ENCODE assay signal across 8 cellular contexts in the genomic region with DNA sequence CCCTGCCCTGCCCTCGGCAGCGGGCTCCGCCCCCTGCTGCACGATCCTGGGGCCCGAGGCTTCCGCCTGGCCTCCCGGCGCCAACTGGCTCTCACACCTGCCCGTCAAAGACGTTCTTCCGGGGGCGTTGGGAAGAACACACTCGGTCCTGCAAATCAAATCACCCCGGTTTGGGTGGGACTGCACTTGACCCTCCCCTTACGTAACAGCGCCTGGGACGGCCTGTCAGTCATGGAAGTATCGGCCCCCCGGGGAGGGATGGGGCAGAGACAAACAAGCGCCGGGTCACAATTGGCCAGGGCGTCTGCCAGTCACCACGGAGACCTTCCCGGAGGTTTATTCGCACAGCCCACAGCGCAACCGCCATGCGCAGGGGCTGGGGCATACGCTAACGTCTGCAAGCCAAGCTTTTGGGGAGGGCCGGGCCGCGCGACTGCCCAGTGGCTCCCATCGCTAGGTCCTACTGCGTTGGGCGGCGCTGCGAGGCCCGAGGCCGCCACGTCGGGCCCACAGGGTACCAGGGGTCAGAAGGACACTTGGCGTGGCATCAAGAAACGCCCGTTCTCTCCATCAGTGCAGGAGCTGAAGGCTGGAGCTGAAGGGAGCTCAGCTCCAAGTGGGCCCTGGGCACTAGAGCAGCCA. TPM values are rescaled to one million over a fixed set of nuclear protein-coding genes. Genes with fewer than 3 reads are reported as not detected.
DNase-seq lines count a peak whose midpoint lies in the region; ATAC-seq and TF ChIP-seq lines count a peak whose summit lies in the region.

No MANE protein-coding gene starts in this region.

- DNase-seq in GM10266 (ENCODE audit: extremely low spot score) (peak; percentile 98), NCI-H1092 treated with DMSO at 0.1 percent for 48 hours (lab: John Stamatoyannopoulos, UW) (peak; percentile 100), glomerular endothelial cell (ENCODE audit: extremely low read depth, low read depth, low spot score) (peak; percentile 96), occipital lobe (lab: John Stamatoyannopoulos, UW) (peak; percentile 100)

- H3K36me3 Mint-ChIP-seq in activated naive CD8-positive, alpha-beta T cell: peaks cover 7% of the 10 kb centered on the region

- peak overlapping the region; percentile 67 for H3K27ac ChIP-seq in temporal lobe (ENCODE audit: low read depth, low read length)

- H3K9me3 Mint-ChIP-seq in activated naive CD8-positive, alpha-beta T cell (ENCODE audit: low read depth): no peaks in the 10 kb centered on the region

- ATAC-seq in HG02623 (IDR thresholded peaks at IDR 0.05; ENCODE audit: unreplicated experiment): peak; percentile 96
- peak; percentile 96 for ATAC-seq in SK-N-SH treated with all-trans-retinoic acid at 6 μM for 48 hours

- peak overlapping the region; percentile 88 for H3K27ac Mint-ChIP-seq in activated naive CD8-positive, alpha-beta T cell

- peak overlapping the region; percentile 93 for H3K4me3 Mint-ChIP-seq in activated naive CD8-positive, alpha-beta T cell

- peaks cover 49% of the 10 kb centered on the region for H3K4me1 Mint-ChIP-seq in activated naive CD8-positive, alpha-beta T cell (ENCODE audit: low read depth)

- TF ChIP-seq CTCF in GM10266 (IDR thresholded peaks at IDR 0.05; ENCODE audit: control insufficient read depth, insufficient read depth, low read depth, missing control alignments): no peak

- no peaks in the 10 kb centered on the region for H3K27me3 Mint-ChIP-seq in activated naive CD8-positive, alpha-beta T cell

TF ChIP-seq in SK-N-SH treated with all-trans-retinoic acid at 6 μM for 48 hours, 23 proteins besides CTCF, POLR2A, EP300 and RAD21:
- TF ChIP-seq, protein P1, sequence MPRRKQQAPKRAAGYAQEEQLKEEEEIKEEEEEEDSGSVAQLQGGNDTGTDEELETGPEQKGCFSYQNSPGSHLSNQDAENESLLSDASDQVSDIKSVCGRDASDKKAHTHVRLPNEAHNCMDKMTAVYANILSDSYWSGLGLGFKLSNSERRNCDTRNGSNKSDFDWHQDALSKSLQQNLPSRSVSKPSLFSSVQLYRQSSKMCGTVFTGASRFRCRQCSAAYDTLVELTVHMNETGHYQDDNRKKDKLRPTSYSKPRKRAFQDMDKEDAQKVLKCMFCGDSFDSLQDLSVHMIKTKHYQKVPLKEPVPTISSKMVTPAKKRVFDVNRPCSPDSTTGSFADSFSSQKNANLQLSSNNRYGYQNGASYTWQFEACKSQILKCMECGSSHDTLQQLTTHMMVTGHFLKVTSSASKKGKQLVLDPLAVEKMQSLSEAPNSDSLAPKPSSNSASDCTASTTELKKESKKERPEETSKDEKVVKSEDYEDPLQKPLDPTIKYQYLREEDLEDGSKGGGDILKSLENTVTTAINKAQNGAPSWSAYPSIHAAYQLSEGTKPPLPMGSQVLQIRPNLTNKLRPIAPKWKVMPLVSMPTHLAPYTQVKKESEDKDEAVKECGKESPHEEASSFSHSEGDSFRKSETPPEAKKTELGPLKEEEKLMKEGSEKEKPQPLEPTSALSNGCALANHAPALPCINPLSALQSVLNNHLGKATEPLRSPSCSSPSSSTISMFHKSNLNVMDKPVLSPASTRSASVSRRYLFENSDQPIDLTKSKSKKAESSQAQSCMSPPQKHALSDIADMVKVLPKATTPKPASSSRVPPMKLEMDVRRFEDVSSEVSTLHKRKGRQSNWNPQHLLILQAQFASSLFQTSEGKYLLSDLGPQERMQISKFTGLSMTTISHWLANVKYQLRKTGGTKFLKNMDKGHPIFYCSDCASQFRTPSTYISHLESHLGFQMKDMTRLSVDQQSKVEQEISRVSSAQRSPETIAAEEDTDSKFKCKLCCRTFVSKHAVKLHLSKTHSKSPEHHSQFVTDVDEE (CRISPR knock-in tag; IDR thresholded peaks at IDR 0.05): no peak
- TF ChIP-seq ZNF70 (CRISPR knock-in tag; IDR thresholded peaks at IDR 0.05) (no peak), PATZ1 (CRISPR knock-in tag; IDR thresholded peaks at IDR 0.05; ENCODE audit: borderline replicate concordance) (0 out of 2 replicates have a peak, but pooled peaks have one; percentile 25), ISL1 (CRISPR knock-in tag; IDR thresholded peaks at IDR 0.05) (no peak), POU6F1 (CRISPR knock-in tag; IDR thresholded peaks at IDR 0.05; ENCODE audit: borderline replicate concordance, low read depth) (no peak), BACH2 (CRISPR knock-in tag; IDR thresholded peaks at IDR 0.05; ENCODE audit: borderline replicate concordance) (no peak)

RNA-seq across cellular contexts. Expression of gene AKTIP, which starts 0.4 kb away (rescaled TPM):
- total RNA-seq in glomerular endothelial cell (30.0 and 39.9 TPM in 2 replicates), occipital lobe (67.2 TPM), temporal lobe (32.5 TPM)

Comparison
In these comparisons a context has a peak if more than half of its experiments do, and no peak if none do; other contexts are left out.
1. Peak in every context shown above with its lines: DNase-seq, ATAC-seq and H3K27ac ChIP-seq.